ENCODE assay signal across 13 cellular contexts in genomic region chr3:16382852-16383251, GRCh38.
A peak's percentile ranks its signal among the peaks of the same experiment; 100 is the strongest.
DNase-seq lines count a peak whose midpoint lies in the region; ATAC-seq and TF ChIP-seq lines count a peak whose summit lies in the region.
"Had no signal": no experiment of that assay in that cellular context is flagged by ENCODE, and none has a peak within 500 bp of the region (broad histone marks: within the 10 kb centered on the region; RNA-seq: fewer than 3 reads in every experiment).

No MANE protein-coding gene starts in this region.

- H3K4me3 ChIP-seq in prostate gland: no peak overlapping the region
- H3K4me3 ChIP-seq: gastrocnemius medialis had no signal

- no peak for TF ChIP-seq CTCF in prostate gland (IDR thresholded peaks at IDR 0.05)

- peaks cover 19% of the 10 kb centered on the region for H3K9me3 Mint-ChIP-seq in activated naive CD8-positive, alpha-beta T cell treated with anti-CD3 and anti-CD28 coated beads for 36 hours

- no peak overlapping the region for H3K27ac ChIP-seq in prostate gland
- H3K27ac ChIP-seq: gastrocnemius medialis had no signal

- 92% methylated on average over 5 of the region's 5 CpGs for WGBS in prostate gland

- H3K9me3 ChIP-seq in prostate gland: no peaks in the 10 kb centered on the region
- H3K9me3 ChIP-seq: gastrocnemius medialis had no signal

- no peaks in the 10 kb centered on the region for H3K27me3 Mint-ChIP-seq in activated naive CD8-positive, alpha-beta T cell treated with anti-CD3 and anti-CD28 coated beads for 36 hours

- H3K27me3 ChIP-seq in prostate gland (replicated peaks; ENCODE audit: insufficient read depth): no peaks in the 10 kb centered on the region
- H3K27me3 ChIP-seq: gastrocnemius medialis had no signal

- no peak for DNase-seq in activated naive CD8-positive, alpha-beta T cell treated with anti-CD3 and anti-CD28 coated beads for 36 hours
- DNase-seq in T1000 (lab: John Stamatoyannopoulos, UW): no peak
- no peak for DNase-seq in prostate gland (ENCODE audit: low spot score)
- DNase-seq in RPMI8226: no peak
- DNase-seq in activated CD4-positive, CD25-positive, alpha-beta regulatory T cell treated with anti-CD3 and anti-CD28 coated beads, Interleukin-2, amount 50 U/mL, for 72 hours: no peak
- DNase-seq: cerebellar nuclear complex; DMS53; gastrocnemius medialis; NCI-H146; stimulated activated naive CD4-positive, alpha-beta T cell had no signal

- no peak for TF ChIP-seq POLR2A in prostate gland (IDR thresholded peaks at IDR 0.05)

- H3K4me3 Mint-ChIP-seq in activated naive CD8-positive, alpha-beta T cell treated with anti-CD3 and anti-CD28 coated beads for 36 hours: no peak overlapping the region

- peaks cover 89% of the 10 kb centered on the region for H3K36me3 Mint-ChIP-seq in activated naive CD8-positive, alpha-beta T cell treated with anti-CD3 and anti-CD28 coated beads for 36 hours

- ATAC-seq in GM18508 (IDR thresholded peaks at IDR 0.05; ENCODE audit: insufficient read depth, unreplicated experiment): peak; percentile 39
- peak; percentile 23 for ATAC-seq in GM19468 (IDR thresholded peaks at IDR 0.05; ENCODE audit: extremely low read depth, unreplicated experiment)
- ATAC-seq in HG03095 (IDR thresholded peaks at IDR 0.05; ENCODE audit: unreplicated experiment): peak; percentile 37
- ATAC-seq: gastrocnemius medialis had no signal

- intact Hi-C loops in prostate gland (cut with DNase I): no loop called here

- no peaks in the 10 kb centered on the region for H3K36me3 ChIP-seq in prostate gland
- H3K36me3 ChIP-seq: gastrocnemius medialis had no signal

- peak overlapping the region; percentile 83 for H3K27ac Mint-ChIP-seq in activated naive CD8-positive, alpha-beta T cell treated with anti-CD3 and anti-CD28 coated beads for 36 hours

- H3K4me1 ChIP-seq in prostate gland (replicated peaks): no peaks in the 10 kb centered on the region

- H3K4me1 Mint-ChIP-seq in activated naive CD8-positive, alpha-beta T cell treated with anti-CD3 and anti-CD28 coated beads for 36 hours: peaks cover 71% of the 10 kb centered on the region
